16 cellular contexts compared by ENCODE assay signal in genomic region chr18:79581911-79582310, GRCh38.
"Had no signal": no experiment of that assay in that cellular context is flagged by ENCODE, and none has a peak within 500 bp of the region (broad histone marks: within the 10 kb centered on the region; RNA-seq: fewer than 3 reads in every experiment).

No MANE protein-coding gene starts in this region.

- H3K4me1 Mint-ChIP-seq: activated T-helper 17 cell treated with anti-CD3 and anti-CD28 coated beads, Interleukin-2, amount 50 U/mL, for 72 hours; neural crest cell had no signal

- H3K4me3 ChIP-seq: adrenal gland, cardiac muscle cell, skin epidermis, transverse colon had no signal

- FAIRE-seq: colon, endometrium, keratinocyte had no signal

- H3K4me3 Mint-ChIP-seq: activated T-helper 17 cell treated with anti-CD3 and anti-CD28 coated beads, Interleukin-2, amount 50 U/mL, for 72 hours; mesothelial cell of epicardium; neural crest cell; T-helper 2 cell treated with Interferon-gamma antibody and Interleukin-4, amounts not matched to agents 5 μg/mL and 100 μg/mL, for 36 hours had no signal

- H3K9me3 Mint-ChIP-seq: activated T-helper 17 cell treated with anti-CD3 and anti-CD28 coated beads, Interleukin-2, amount 50 U/mL, for 72 hours; mesothelial cell of epicardium; neural crest cell; T-helper 2 cell treated with Interferon-gamma antibody and Interleukin-4, amounts not matched to agents 5 μg/mL and 100 μg/mL, for 36 hours had no signal

- H3K36me3 Mint-ChIP-seq: mesothelial cell of epicardium had no signal

- H3K9me3 ChIP-seq: adrenal gland, transverse colon had no signal

- H3K27me3 Mint-ChIP-seq: activated T-helper 17 cell treated with anti-CD3 and anti-CD28 coated beads, Interleukin-2, amount 50 U/mL, for 72 hours had no signal

- ATAC-seq: activated T-helper 17 cell treated with anti-CD3 and anti-CD28 coated beads, Interleukin-2, amount 50 U/mL, for 72 hours; esophagus mucosa; stimulated activated naive CD8-positive, alpha-beta T cell treated with anti-CD3 and anti-CD28 coated beads, Interleukin-15, Interleukin-2, amounts not matched to agents 100 U/mL and 50 U/mL, for 24 hours had no signal

- H3K36me3 ChIP-seq: adrenal gland, cardiac muscle cell, transverse colon had no signal

- H3K27me3 ChIP-seq: adrenal gland, cardiac muscle cell, transverse colon had no signal

- H3K27ac Mint-ChIP-seq: activated T-helper 17 cell treated with anti-CD3 and anti-CD28 coated beads, Interleukin-2, amount 50 U/mL, for 72 hours; mesothelial cell of epicardium; T-helper 2 cell treated with Interferon-gamma antibody and Interleukin-4, amounts not matched to agents 5 μg/mL and 100 μg/mL, for 36 hours had no signal

- DNase-seq: activated naive CD4-positive, alpha-beta T cell treated with Interleukin-2 at 50 U/mL for 16 hours; adrenal gland; retina; stimulated activated CD4-positive, alpha-beta T cell treated with anti-CD3 and anti-CD28 coated beads, Interleukin-4, amount 100 ng/mL, for 24 hours; stimulated activated naive CD8-positive, alpha-beta T cell treated with anti-CD3 and anti-CD28 coated beads, Interleukin-15, Interleukin-2, amounts not matched to agents 100 U/mL and 50 U/mL, for 24 hours had no signal

- H3K27ac ChIP-seq: adrenal gland, cardiac muscle cell, skin epidermis, transverse colon had no signal
